Comparison of ENCODE assay signal across 27 cellular contexts in genomic region chr4:150695162-150695561, GRCh38.
DNase-seq lines count a peak whose midpoint lies in the region; ATAC-seq, FAIRE-seq and TF ChIP-seq lines count a peak whose summit lies in the region.
"Had no signal": no experiment of that assay in that cellular context is flagged by ENCODE, and none has a peak within 500 bp of the region (broad histone marks: within the 10 kb centered on the region; RNA-seq: fewer than 3 reads in every experiment).

No MANE protein-coding gene starts in this region.

- H3K27ac ChIP-seq in GM23338 (ENCODE audit: low read depth): no peak overlapping the region
- no peak overlapping the region for H3K27ac ChIP-seq in IMR-90 (ENCODE audit: insufficient read depth, low read length)
- H3K27ac ChIP-seq in GM12878 (ENCODE audit: control insufficient read depth, insufficient read depth): no peak overlapping the region
- H3K27ac ChIP-seq: A549; BLaER1 treated with 17β-estradiol and CSF1 and Interleukin-3, amounts not matched to agents 10 nM and 100 nM had no signal

- ATAC-seq in activated T-cell treated with anti-CD3 and anti-CD28 coated beads, Interleukin-2, amount 50 U/mL, for 72 hours (replicated peaks in 1 of 2): peak in 1 of 2 donors; percentile 26
- ATAC-seq in GM23338: no peak
- ATAC-seq in IMR-90 (ENCODE audit: low read depth): no peak
- peak; percentile 32 for ATAC-seq in GM12878
- no peak for ATAC-seq in GM18867 (IDR thresholded peaks at IDR 0.05; ENCODE audit: unreplicated experiment)
- ATAC-seq: A549 had no signal

- H3K27me3 Mint-ChIP-seq in activated T-cell treated with anti-CD3 and anti-CD28 coated beads, Interleukin-2, amount 50 U/mL, for 72 hours (ENCODE audit: low read depth): no peaks in the 10 kb centered on the region
- peaks cover 2% of the 10 kb centered on the region for H3K27me3 Mint-ChIP-seq in GM23338 (ENCODE audit: insufficient read depth, low read depth, poor library complexity)
- H3K27me3 Mint-ChIP-seq: CD4-positive, alpha-beta T cell; CD8-positive, alpha-beta memory T cell had no signal

- SMC1A ChIA-PET in GM12878 (lab: Charles Lee; ENCODE audit: uncharacterized antibody, unreplicated experiment): interaction anchor here (1.1 to 1.2 kb wide), 2 partner anchors 16 to 40 kb away, joined by 3 to 4 read pairs; no protein-coding TSS in a partner anchor

- FAIRE-seq in GM12878 (lab: Jason Lieb, UNC): no peak
- FAIRE-seq: A549, D721Med, GM12892, GM19239, H54 had no signal

- H3K4me1 Mint-ChIP-seq in activated T-cell treated with anti-CD3 and anti-CD28 coated beads, Interleukin-2, amount 50 U/mL, for 72 hours (ENCODE audit: low read depth): peaks cover 12% of the 10 kb centered on the region
- peaks cover 12% of the 10 kb centered on the region for H3K4me1 Mint-ChIP-seq in GM23338
- H3K4me1 Mint-ChIP-seq: CD14-positive monocyte had no signal

- H3K36me3 ChIP-seq in GM23338 (ENCODE audit: insufficient read depth): no peaks in the 10 kb centered on the region
- no peaks in the 10 kb centered on the region for H3K36me3 ChIP-seq in IMR-90 (ENCODE audit: control insufficient read depth, insufficient read depth, low read length)
- no peaks in the 10 kb centered on the region for H3K36me3 ChIP-seq in GM12878 (ENCODE audit: control insufficient read depth in 2 of 2, insufficient read depth in 2 of 2, low read length in 1 of 2)
- H3K36me3 ChIP-seq: BE2C; BLaER1 treated with 17β-estradiol and CSF1 and Interleukin-3, amounts not matched to agents 10 nM and 100 nM had no signal

- no peak overlapping the region for H3K4ac ChIP-seq in IMR-90 (ENCODE audit: low read depth, low read length)

- intact Hi-C loops in IMR-90 (cut with micrococcal nuclease): no loop called here
- intact Hi-C loops in GM12878 (cut with micrococcal nuclease; ENCODE audit: unreplicated experiment): no loop called here

- POLR2A ChIA-PET in IMR-90 (lab: Charles Lee; ENCODE audit: unreplicated experiment): no interaction called here
- POLR2A ChIA-PET in GM12878 (lab: Charles Lee): no interaction called here

- H2AK9ac ChIP-seq in IMR-90 (replicated peaks; ENCODE audit: low read depth, low read length, poor library complexity): no peak overlapping the region

- H4K20me1 ChIP-seq in GM23338 (replicated peaks; ENCODE audit: insufficient read depth) (no peaks in the 10 kb centered on the region), IMR-90 (ENCODE audit: insufficient read depth, low read length) (no peaks in the 10 kb centered on the region), GM12878 (ENCODE audit: control insufficient read depth, insufficient read depth) (no peaks in the 10 kb centered on the region)
- H4K20me1 ChIP-seq: BLaER1 treated with 17β-estradiol and CSF1 and Interleukin-3, amounts not matched to agents 10 nM and 100 nM had no signal

- H3K4me3 ChIP-seq in GM23338: no peak overlapping the region
- H3K4me3 ChIP-seq in IMR-90 (ENCODE audit: insufficient read depth, low read depth, low read length): no peak overlapping the region
- no peak overlapping the region for H3K4me3 ChIP-seq in GM12878
- H3K4me3 ChIP-seq: A549; BLaER1 treated with 17β-estradiol and CSF1 and Interleukin-3, amounts not matched to agents 10 nM and 100 nM had no signal

- no peak overlapping the region; the same call in 1 of the 2 replicates for H2BK20ac ChIP-seq in IMR-90 (ENCODE audit: low read depth, low read length)

- H3F3A ChIP-seq in GM23338 (replicated peaks; ENCODE audit: low read depth): no peaks in the 10 kb centered on the region

- H3K4me1 ChIP-seq in GM23338 (ENCODE audit: insufficient read depth) (peaks cover 18% of the 10 kb centered on the region), IMR-90 (ENCODE audit: control insufficient read depth, insufficient read depth, low read length) (no peaks in the 10 kb centered on the region), GM12878 (ENCODE audit: control insufficient read depth, insufficient read depth, low read length) (no peaks in the 10 kb centered on the region)
- H3K4me1 ChIP-seq: A549; BLaER1 treated with 17β-estradiol and CSF1 and Interleukin-3, amounts not matched to agents 10 nM and 100 nM had no signal

- H2BK5ac ChIP-seq in IMR-90 (ENCODE audit: low read depth, low read length, poor library complexity, severe bottlenecking): no peak overlapping the region

- no peaks in the 10 kb centered on the region; the same call in 1 of the 2 replicates for H3K79me2 ChIP-seq in GM23338 (replicated peaks; ENCODE audit: insufficient read depth)
- no peaks in the 10 kb centered on the region for H3K79me2 ChIP-seq in GM12878 (ENCODE audit: control insufficient read depth, insufficient read depth, low read length)

- in situ Hi-C loops in IMR-90 (cut with MboI; ENCODE audit: low sequenced_read_pairs) (no loop called here), GM12878 (cut with MboI) (no loop called here)

- H3K56ac ChIP-seq in IMR-90 (ENCODE audit: extremely low read depth, insufficient read depth, low read length): no peak overlapping the region

- H3K9me3 Mint-ChIP-seq in activated T-cell treated with anti-CD3 and anti-CD28 coated beads, Interleukin-2, amount 50 U/mL, for 72 hours: no peaks in the 10 kb centered on the region
- no peaks in the 10 kb centered on the region for H3K9me3 Mint-ChIP-seq in GM23338
- H3K9me3 Mint-ChIP-seq: CD4-positive, alpha-beta T cell; CD8-positive, alpha-beta memory T cell had no signal

- H3K4me3 Mint-ChIP-seq in activated T-cell treated with anti-CD3 and anti-CD28 coated beads, Interleukin-2, amount 50 U/mL, for 72 hours: no peak overlapping the region
- no peak overlapping the region for H3K4me3 Mint-ChIP-seq in GM23338
- H3K4me3 Mint-ChIP-seq: CD14-positive monocyte; CD4-positive, alpha-beta T cell; CD8-positive, alpha-beta memory T cell had no signal

- CTCF ChIA-PET in IMR-90 (lab: Yijun Ruan, JAX) (no interaction called here), GM12878 (lab: Yijun Ruan, JAX) (no interaction called here)

- H3K36me3 Mint-ChIP-seq in activated T-cell treated with anti-CD3 and anti-CD28 coated beads, Interleukin-2, amount 50 U/mL, for 72 hours (ENCODE audit: insufficient read depth in 2 of 2): peaks cover 2 to 12% of the 10 kb centered on the region in 2 donors
- H3K36me3 Mint-ChIP-seq in GM23338 (ENCODE audit: low read depth): no peaks in the 10 kb centered on the region
- H3K36me3 Mint-ChIP-seq: CD14-positive monocyte had no signal

- H4K5ac ChIP-seq in IMR-90 (ENCODE audit: low read depth, low read length): no peak overlapping the region

- WGBS in IMR-90 (ENCODE audit: extremely low coverage in 2 of 2, insufficient read length in 1 of 2), 2 experiments: 100% methylated on average over 1 of the region's 2 CpGs; no CpG with 5 or more reads in 1 of the 2 experiments
- WGBS in GM12878 (ENCODE audit: insufficient coverage, insufficient replicate concordance, low lambda C conversion rate, missing lambda C conversion rate): 52% methylated on average over 2 of the region's 2 CpGs

- no TSS peak for BruUV-seq in IMR-90 (replicated peaks; lab: Mats Ljungman, UMichigan)
- BruUV-seq in GM12878 (replicated peaks; lab: Mats Ljungman, UMichigan): no TSS peak

- TF ChIP-seq POLR2A in IMR-90 (IDR thresholded peaks at IDR 0.05; ENCODE audit: low read depth, low read length): no peak
- no peak for TF ChIP-seq POLR2A in GM12878 (IDR thresholded peaks at IDR 0.05; ENCODE audit: low read depth, low read length)

- 0 out of 2 replicates have a peak overlapping the region, but pooled peaks have one; percentile 51 for H3K14ac ChIP-seq in IMR-90 (replicated peaks; ENCODE audit: low read depth, low read length)

- TF ChIP-seq CTCF in GM23338 (conservative IDR thresholded peaks at IDR 0.05; ENCODE audit: low read depth in 2 of 2): no peak
- TF ChIP-seq CTCF in IMR-90 (conservative IDR thresholded peaks at IDR 0.05; ENCODE audit: low read depth, low read length): no peak
- no peak for TF ChIP-seq CTCF in GM12878 (IDR thresholded peaks at IDR 0.05 in 2 of 3, conservative IDR thresholded peaks at IDR 0.05 in 1 of 3; ENCODE audit: control insufficient read depth in 2 of 3, extremely low read depth in 1 of 3, insufficient read depth in 1 of 3, low read depth in 3 of 3, low read length in 3 of 3)

- H3K27ac Mint-ChIP-seq in activated T-cell treated with anti-CD3 and anti-CD28 coated beads, Interleukin-2, amount 50 U/mL, for 72 hours: peak overlapping the region; percentile 1
- 0 out of 2 replicates have a peak overlapping the region, but pooled peaks have one; percentile 12 for H3K27ac Mint-ChIP-seq in GM23338
- H3K27ac Mint-ChIP-seq: CD14-positive monocyte; CD4-positive, alpha-beta T cell had no signal

- dilution Hi-C loops in IMR-90 (cut with HindIII; ENCODE audit: low sequenced_read_pairs, unreplicated experiment): no loop called here

- H3K4me2 ChIP-seq in GM23338 (0 out of 2 replicates have a peak overlapping the region, but pooled peaks have one; percentile 8), IMR-90 (ENCODE audit: low read depth, low read length) (no peak overlapping the region), GM12878 (ENCODE audit: control insufficient read depth, insufficient read depth) (no peak overlapping the region)
- H3K4me2 ChIP-seq: A549; BLaER1 treated with 17β-estradiol and CSF1 and Interleukin-3, amounts not matched to agents 10 nM and 100 nM had no signal

- TF ChIP-seq EP300 in GM12878 (IDR thresholded peaks at IDR 0.05; ENCODE audit: borderline replicate concordance in 1 of 2, control insufficient read depth in 1 of 2, low read depth in 2 of 2, low read length in 2 of 2): no peak

- DNase-seq in activated T-cell treated with anti-CD3 and anti-CD28 coated beads, Interleukin-2, amount 50 U/mL, for 72 hours: no peak
- DNase-seq in activated T-cell treated with anti-CD3 and anti-CD28 coated beads for 4 hours (no peak), GM23338 (ENCODE audit: low spot score) (no peak), IMR-90 (peak; percentile 2), GM12878 (ENCODE audit: low read depth, low spot score) (no peak), DMS153 treated with DMSO at 0.1 percent for 48 hours (lab: John Stamatoyannopoulos, UW; ENCODE audit: unreplicated experiment) (no peak), NCI-H748 (lab: John Stamatoyannopoulos, UW; ENCODE audit: unreplicated experiment) (no peak)
- DNase-seq: 8988T; ACHN; AML-193; BE2C; CD4-positive, alpha-beta T cell; CD8-positive, alpha-beta memory T cell; DMS 273 treated with DMSO at 0.1 percent for 48 hours; DMS53; DMS79 treated with DMSO at 0.1 percent for 48 hours; GF-D8; GOT3; HCEC 1CT had no signal

- no peak overlapping the region for H4K8ac ChIP-seq in IMR-90 (ENCODE audit: low read depth in 2 of 2, low read length in 2 of 2)

- RAD21 ChIA-PET in GM12878 (lab: Charles Lee; ENCODE audit: unreplicated experiment): no interaction called here

- no peak overlapping the region for H2BK120ac ChIP-seq in IMR-90 (ENCODE audit: low read depth, low read length)

- H3K79me1 ChIP-seq in IMR-90 (ENCODE audit: low read depth in 1 of 2, low read length in 2 of 2): no peaks in the 10 kb centered on the region

- TF ChIP-seq RAD21 in IMR-90 (IDR thresholded peaks at IDR 0.05; ENCODE audit: low read length) (no peak), GM12878 (IDR thresholded peaks at IDR 0.05; ENCODE audit: insufficient read depth, low read depth, low read length) (no peak)

- H3K9me2 ChIP-seq in GM23338 (ENCODE audit: insufficient read depth): no peaks in the 10 kb centered on the region

- H3K23ac ChIP-seq in IMR-90 (ENCODE audit: low read depth, low read length): no peak overlapping the region

- H3K9me3 ChIP-seq in IMR-90 (ENCODE audit: control insufficient read depth, insufficient read depth, low read length) (no peaks in the 10 kb centered on the region), GM12878 (replicated peaks; ENCODE audit: control insufficient read depth, insufficient read depth, low read length) (no peaks in the 10 kb centered on the region)
- H3K9me3 ChIP-seq: A549; BE2C; BLaER1 treated with 17β-estradiol and CSF1 and Interleukin-3, amounts not matched to agents 10 nM and 100 nM had no signal

- no peak overlapping the region for H2BK15ac ChIP-seq in IMR-90 (ENCODE audit: low read depth, low read length)

- no peaks in the 10 kb centered on the region for H3K27me3 ChIP-seq in GM23338 (ENCODE audit: insufficient read depth)
- H3K27me3 ChIP-seq in IMR-90 (ENCODE audit: control insufficient read depth, insufficient read depth, low read length): no peaks in the 10 kb centered on the region
- no peaks in the 10 kb centered on the region for H3K27me3 ChIP-seq in GM12878 (replicated peaks in 1 of 2; ENCODE audit: control insufficient read depth in 2 of 2, insufficient read depth in 2 of 2, low read length in 1 of 2)
- H3K27me3 ChIP-seq: BE2C; BLaER1 treated with 17β-estradiol and CSF1 and Interleukin-3, amounts not matched to agents 10 nM and 100 nM had no signal

- H2AK5ac ChIP-seq in IMR-90 (ENCODE audit: low read depth, low read length): no peak overlapping the region

- no peak overlapping the region for H3K9ac ChIP-seq in IMR-90 (ENCODE audit: low read depth, low read length)
- H3K9ac ChIP-seq in GM12878 (ENCODE audit: control insufficient read depth, insufficient read depth, low read length): no peak overlapping the region
- H3K9ac ChIP-seq: BLaER1 treated with 17β-estradiol and CSF1 and Interleukin-3, amounts not matched to agents 10 nM and 100 nM had no signal

- H2AFZ ChIP-seq in GM23338 (no peak overlapping the region), IMR-90 (replicated peaks; ENCODE audit: low read length, poor library complexity) (no peak overlapping the region), GM12878 (ENCODE audit: control insufficient read depth, low read depth, low read length) (no peak overlapping the region)

- no peak overlapping the region for H3K18ac ChIP-seq in IMR-90 (ENCODE audit: low read depth, low read length)

- H3K9me1 ChIP-seq in IMR-90 (ENCODE audit: insufficient read depth, low read length): 0 out of 2 replicates have a peak, but pooled peaks cover under 1% of the 10 kb centered on the region

- H4K91ac ChIP-seq in IMR-90 (ENCODE audit: insufficient read depth, low read depth, low read length): no peak overlapping the region
